In the genomic region with DNA sequence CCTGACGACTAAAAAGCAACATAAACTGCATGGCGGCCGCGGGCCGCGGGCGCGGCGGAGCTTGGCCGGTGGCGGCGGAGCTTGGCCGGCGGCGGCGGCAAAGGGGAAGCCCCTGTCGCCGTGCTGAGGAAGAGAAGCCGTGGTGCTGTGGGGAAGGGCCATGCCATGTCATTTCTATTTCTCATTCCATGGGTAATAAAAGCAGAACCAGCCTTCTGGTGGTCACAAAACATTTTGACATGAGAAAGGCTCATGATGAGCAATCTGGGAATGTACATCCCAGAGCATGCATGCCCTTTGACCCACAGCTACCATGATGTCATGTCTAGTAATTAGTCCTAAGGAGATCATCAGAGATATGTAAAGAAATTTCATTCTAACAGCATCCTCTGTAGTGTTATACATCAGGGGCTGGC, we compare ENCODE assay signal across 8 cellular contexts. TPM values are rescaled to one million over a fixed set of nuclear protein-coding genes. Genes with fewer than 3 reads are reported as not detected.
DNase-seq lines count a peak whose midpoint lies in the region; ATAC-seq and TF ChIP-seq lines count a peak whose summit lies in the region.

No MANE protein-coding gene starts in this region.

- peak overlapping the region; percentile 30 to 40 for H3K4me3 ChIP-seq in ascending aorta
- H3K4me3 ChIP-seq in lower lobe of right lung: peak overlapping the region; percentile 47

- ATAC-seq in GM19438 (IDR thresholded peaks at IDR 0.05; ENCODE audit: low read depth, unreplicated experiment) (peak; percentile 74), lower lobe of right lung (peak; percentile 78 to 82), GM19351 (IDR thresholded peaks at IDR 0.05; ENCODE audit: unreplicated experiment) (no peak)

- H3K27ac ChIP-seq in ascending aorta (no peak overlapping the region), lower lobe of right lung (peak overlapping the region; percentile 70)

- H3K36me3 ChIP-seq in ascending aorta (no peaks in the 10 kb centered on the region), lower lobe of right lung (no peaks in the 10 kb centered on the region)

- TF ChIP-seq CTCF in ascending aorta (IDR thresholded peaks at IDR 0.05): no peak
- TF ChIP-seq CTCF in lower lobe of right lung (IDR thresholded peaks at IDR 0.05): no peak

- intact Hi-C loops in ascending aorta (cut with DNase I) (loop anchor here (10.0 kb wide), 2 partner anchors 332 to 462 kb away; no protein-coding TSS in a partner anchor), lower lobe of right lung (cut with DNase I) (no loop called here)

- H3K9me3 ChIP-seq in ascending aorta: no peaks in the 10 kb centered on the region
- H3K9me3 ChIP-seq in lower lobe of right lung: no peaks in the 10 kb centered on the region

- DNase-seq in OCI-M1 (lab: John Stamatoyannopoulos, UW) (peak; percentile 71), ascending aorta (ENCODE audit: low spot score in 2 of 2) (no peak), lower lobe of right lung (peak; percentile 65), COR-L47 (lab: John Stamatoyannopoulos, UW) (no peak), germinal center (ENCODE audit: low spot score) (no peak)
- no peak for DNase-seq in effector CD4-positive, alpha-beta T cell

- H3K4me1 ChIP-seq in ascending aorta (no peaks in the 10 kb centered on the region), lower lobe of right lung (no peaks in the 10 kb centered on the region)

- H3K27me3 ChIP-seq in ascending aorta (no peaks in the 10 kb centered on the region), lower lobe of right lung (ENCODE audit: low read depth) (no peaks in the 10 kb centered on the region)

RNA-seq across cellular contexts. Expression of a gene that starts 23.9 kb away (rescaled TPM):
- 22.9 TPM for total RNA-seq in ascending aorta
- 28.2 TPM for total RNA-seq in lower lobe of right lung

RNA-seq across cellular contexts. Expression of a gene that starts 47.1 kb away (rescaled TPM):
- total RNA-seq in ascending aorta: 35.3 TPM
- total RNA-seq in lower lobe of right lung: 72.8 TPM

Comparison
In these comparisons a context has a peak if more than half of its experiments do, and no peak if none do; other contexts are left out.
1. DNase-seq: peak in OCI-M1 (single experiment) and lower lobe of right lung (single experiment); none in ascending aorta (0 of 2), effector CD4-positive, alpha-beta T cell (single experiment), COR-L47 (single experiment) and germinal center (single experiment).